ENCODE assay signal across 8 cellular contexts in the genomic region with DNA sequence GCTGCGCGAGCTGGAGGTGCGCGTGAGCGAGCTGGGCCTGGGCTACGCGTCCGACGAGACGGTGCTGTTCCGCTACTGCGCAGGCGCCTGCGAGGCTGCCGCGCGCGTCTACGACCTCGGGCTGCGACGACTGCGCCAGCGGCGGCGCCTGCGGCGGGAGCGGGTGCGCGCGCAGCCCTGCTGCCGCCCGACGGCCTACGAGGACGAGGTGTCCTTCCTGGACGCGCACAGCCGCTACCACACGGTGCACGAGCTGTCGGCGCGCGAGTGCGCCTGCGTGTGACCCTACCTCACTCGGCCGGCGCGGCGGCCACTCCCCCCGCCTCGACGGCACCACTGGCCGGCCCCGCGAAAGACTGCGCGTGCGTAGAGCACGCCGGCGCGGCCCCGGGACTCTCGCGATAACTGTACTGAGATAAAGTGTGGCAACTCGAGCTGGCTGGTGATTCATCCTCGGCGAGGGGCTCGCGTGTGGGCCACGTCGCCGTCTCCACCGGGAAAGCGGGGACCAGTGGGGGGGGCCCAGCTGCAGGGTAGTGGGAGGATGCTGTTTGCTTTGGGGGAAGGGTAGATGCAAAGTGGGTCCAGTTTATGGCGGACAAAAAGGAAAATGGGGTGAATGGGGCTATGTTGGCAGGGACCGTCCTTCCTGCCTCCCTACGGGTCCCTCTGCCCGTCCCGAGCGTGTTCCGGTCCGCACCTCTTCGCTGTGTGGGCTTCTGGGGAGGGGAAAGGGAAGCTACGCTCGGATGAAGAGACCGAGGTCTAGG. TPM values are rescaled to one million over a fixed set of nuclear protein-coding genes. Genes with fewer than 3 reads are reported as not detected.
DNase-seq lines count a peak whose midpoint lies in the region; ATAC-seq and TF ChIP-seq lines count a peak whose summit lies in the region.

No MANE protein-coding gene starts in this region.

- 12% methylated on average over 78 of the region's 91 CpGs; no CpG with 5 or more reads in 1 of the 2 donors for WGBS in transverse colon (ENCODE audit: low coverage in 1 of 2), 2 donors

- peaks cover 2% of the 10 kb centered on the region for H3K36me3 Mint-ChIP-seq in activated naive CD8-positive, alpha-beta T cell treated with anti-CD3 and anti-CD28 coated beads, Interleukin-2, amount 10 ng/mL, durations not matched to agents 7 days and 5 days

- H3K9me3 ChIP-seq in HEK293 (ENCODE audit: control insufficient read depth, insufficient read depth, low read depth, low read length) (no peaks in the 10 kb centered on the region), transverse colon (no peaks in the 10 kb centered on the region)

- in situ Hi-C loops in transverse colon (cut with MboI; ENCODE audit: low pct_ligation_motif_present in 1 of 4, low pct_unique_long_range_greater_than_20kb in 1 of 4, low sequenced_read_pairs in 3 of 4): no loop called here

- intact Hi-C loops in left cardiac atrium (cut with DNase I) (loop anchor here in 1 of 2 donors (5.0 kb wide), 1 partner anchor 64 kb away; no protein-coding TSS in a partner anchor), posterior cingulate gyrus (cut with DNase I) (no loop called here), transverse colon (cut with DNase I; ENCODE audit: low total_unique reads) (no loop called here)

- H3K27me3 Mint-ChIP-seq in activated naive CD8-positive, alpha-beta T cell treated with anti-CD3 and anti-CD28 coated beads, Interleukin-2, amount 10 ng/mL, durations not matched to agents 7 days and 5 days: peaks cover 2% of the 10 kb centered on the region

- TF ChIP-seq CTCF in HEK293 (tag by site-specific recombination; IDR thresholded peaks at IDR 0.05) (no peak), NB4 (IDR thresholded peaks at IDR 0.05; ENCODE audit: low read depth, low read length) (no peak), transverse colon (IDR thresholded peaks at IDR 0.05) (no peak)

- H3K9me3 Mint-ChIP-seq in activated naive CD8-positive, alpha-beta T cell treated with anti-CD3 and anti-CD28 coated beads, Interleukin-2, amount 10 ng/mL, durations not matched to agents 7 days and 5 days: no peaks in the 10 kb centered on the region

- TF ChIP-seq POLR2A in NB4 (IDR thresholded peaks at IDR 0.05; ENCODE audit: extremely low read depth, insufficient read length) (peak; percentile 98), transverse colon (IDR thresholded peaks at IDR 0.05) (peak; percentile 90)

- POLR2A ChIA-PET in HEK293 (lab: Yijun Ruan, JAX): interaction anchor here (0.5 to 2.6 kb wide), 15 partner anchors 11 to 543 kb away, joined by 3 to 35 read pairs (median 3); partner anchors contain the start of genes FUT6, NDUFA11, NRTN and RANBP3
- POLR2A ChIA-PET in activated naive CD8-positive, alpha-beta T cell treated with anti-CD3 and anti-CD28 coated beads, Interleukin-2, amount 10 ng/mL, durations not matched to agents 7 days and 5 days (lab: Charles Lee): interaction anchor here (0.5 to 3.5 kb wide), 27 partner anchors 11 to 707 kb away, joined by 3 to 72 read pairs (median 6); partner anchors contain the start of genes CATSPERD, DUS3L, FUT6 and LONP1

- H3K27ac Mint-ChIP-seq in activated naive CD8-positive, alpha-beta T cell treated with anti-CD3 and anti-CD28 coated beads, Interleukin-2, amount 10 ng/mL, durations not matched to agents 7 days and 5 days: peak overlapping the region; percentile 100

- H3K4me1 ChIP-seq in HEK293 (ENCODE audit: control insufficient read depth, insufficient read depth, low read length) (peaks cover 6% of the 10 kb centered on the region), transverse colon (peaks cover 9 to 33% (median 28%) of the 10 kb centered on the region in 4 donors)

- ATAC-seq in activated naive CD8-positive, alpha-beta T cell treated with anti-CD3 and anti-CD28 coated beads, Interleukin-2, amount 10 ng/mL, durations not matched to agents 7 days and 5 days (ENCODE audit: low read depth): peak; percentile 85
- ATAC-seq in left cardiac atrium: peak; percentile 85 to 89

- TF ChIP-seq EP300 in transverse colon (IDR thresholded peaks at IDR 0.05; ENCODE audit: low read depth): no peak

- H3K27ac ChIP-seq in HEK293 (ENCODE audit: extremely low read depth, low read depth, low read length) (peak overlapping the region; percentile 59; the same call in 1 of the 2 replicates), transverse colon (peak overlapping the region; percentile 82 to 96 (median 90))

- H3K4me3 Mint-ChIP-seq in activated naive CD8-positive, alpha-beta T cell treated with anti-CD3 and anti-CD28 coated beads, Interleukin-2, amount 10 ng/mL, durations not matched to agents 7 days and 5 days: peak overlapping the region; percentile 99

- CTCF ChIA-PET in HEK293 (lab: Yijun Ruan, JAX): interaction anchor here (0.6 to 3.2 kb wide), 9 partner anchors 13 to 912 kb away, joined by 3 to 27 read pairs (median 4); partner anchors contain the start of gene NRTN

- H3K36me3 ChIP-seq in HEK293 (ENCODE audit: control insufficient read depth in 2 of 2, insufficient read depth in 1 of 2, low read length in 2 of 2) (no peaks in the 10 kb centered on the region), transverse colon (no peaks in the 10 kb centered on the region)

- peaks cover 5% of the 10 kb centered on the region for H3K4me1 Mint-ChIP-seq in activated naive CD8-positive, alpha-beta T cell treated with anti-CD3 and anti-CD28 coated beads, Interleukin-2, amount 10 ng/mL, durations not matched to agents 7 days and 5 days

- H3K27me3 ChIP-seq in transverse colon: no peaks in the 10 kb centered on the region

- H3K4me3 ChIP-seq in HEK293 (ENCODE audit: low read depth, low read length) (peak overlapping the region; percentile 34), NB4 (ENCODE audit: low read depth, low read length) (peak overlapping the region; percentile 72), transverse colon (peak overlapping the region; percentile 29 to 50 (median 32))

- peak; percentile 13 for DNase-seq in GM04503 (ENCODE audit: low read depth)
- peak; percentile 90 for DNase-seq in NB4 (ENCODE audit: low read depth)
- DNase-seq in SKM-1 (lab: John Stamatoyannopoulos, UW; ENCODE audit: unreplicated experiment): peak; percentile 97
- DNase-seq in activated naive CD8-positive, alpha-beta T cell treated with anti-CD3 and anti-CD28 coated beads, Interleukin-2, amount 10 ng/mL, durations not matched to agents 7 days and 5 days: peak; percentile 99
- peak; percentile 91 for DNase-seq in left cardiac atrium
- peak in 9 of 10 donors; percentile 45 to 96 (median 65) for DNase-seq in posterior cingulate gyrus
- peak; percentile 95 for DNase-seq in transverse colon

TF ChIP-seq in HEK293, 187 proteins besides CTCF, POLR2A, EP300 and RAD21 (continues in another document):
- TF ChIP-seq ZNF366 (tag by site-specific recombination; conservative IDR thresholded peaks at IDR 0.05): peak; percentile 34; the same call in 1 of the 2 replicates
- no peak; the same call in 1 of the 2 replicates for TF ChIP-seq YY1 (tag by site-specific recombination; IDR thresholded peaks at IDR 0.05)
- no peak for TF ChIP-seq GLI2 (tag by site-specific recombination; IDR thresholded peaks at IDR 0.05; ENCODE audit: borderline replicate concordance, low read depth)
- TF ChIP-seq WT1 (tag by site-specific recombination; IDR thresholded peaks at IDR 0.05): peak; percentile 61
- TF ChIP-seq ZSCAN16 (tag by site-specific recombination; IDR thresholded peaks at IDR 0.05): no peak
- no peak for TF ChIP-seq ZNF549 (tag by site-specific recombination; IDR thresholded peaks at IDR 0.05)
- TF ChIP-seq SP7 (tag by site-specific recombination; IDR thresholded peaks at IDR 0.05): peak; percentile 91
- TF ChIP-seq, protein P1, sequence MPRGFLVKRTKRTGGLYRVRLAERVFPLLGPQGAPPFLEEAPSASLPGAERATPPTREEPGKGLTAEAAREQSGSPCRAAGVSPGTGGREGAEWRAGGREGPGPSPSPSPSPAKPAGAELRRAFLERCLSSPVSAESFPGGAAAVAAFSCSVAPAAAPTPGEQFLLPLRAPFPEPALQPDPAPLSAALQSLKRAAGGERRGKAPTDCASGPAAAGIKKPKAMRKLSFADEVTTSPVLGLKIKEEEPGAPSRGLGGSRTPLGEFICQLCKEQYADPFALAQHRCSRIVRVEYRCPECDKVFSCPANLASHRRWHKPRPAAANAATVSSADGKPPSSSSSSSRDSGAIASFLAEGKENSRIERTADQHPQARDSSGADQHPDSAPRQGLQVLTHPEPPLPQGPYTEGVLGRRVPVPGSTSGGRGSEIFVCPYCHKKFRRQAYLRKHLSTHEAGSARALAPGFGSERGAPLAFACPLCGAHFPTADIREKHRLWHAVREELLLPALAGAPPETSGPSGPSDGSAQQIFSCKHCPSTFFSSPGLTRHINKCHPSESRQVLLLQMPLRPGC (tag by site-specific recombination; IDR thresholded peaks at IDR 0.05): peak; percentile 40; the same call in 1 of the 2 replicates
- no peak for TF ChIP-seq ZNF701 (tag by site-specific recombination; IDR thresholded peaks at IDR 0.05)

RNA-seq across cellular contexts. Expression of gene FUT6, which starts 11.4 kb away (rescaled TPM):
- under 1 TPM; 0.75 to 0.91 TPM for total RNA-seq in activated naive CD8-positive, alpha-beta T cell treated with anti-CD3 and anti-CD28 coated beads, Interleukin-2, amount 10 ng/mL, durations not matched to agents 7 days and 5 days
- total RNA-seq in left cardiac atrium (not detected), transverse colon (100 to 1,000 TPM in 2 of 4 donors, 10 to 100 TPM in 2; 71.9 to 251 (median 115) TPM)

RNA-seq across cellular contexts. Expression of gene FUT3, which starts 23.2 kb away (rescaled TPM):
- total RNA-seq in activated naive CD8-positive, alpha-beta T cell treated with anti-CD3 and anti-CD28 coated beads, Interleukin-2, amount 10 ng/mL, durations not matched to agents 7 days and 5 days: not detected
- not detected for total RNA-seq in left cardiac atrium
- 100 to 1,000 TPM; 180 to 222 (median 191) TPM for total RNA-seq in transverse colon

RNA-seq across cellular contexts. Expression of gene NRTN, which starts 23.2 kb away (rescaled TPM):
- under 1 TPM; 0.36 to 0.45 TPM for total RNA-seq in activated naive CD8-positive, alpha-beta T cell treated with anti-CD3 and anti-CD28 coated beads, Interleukin-2, amount 10 ng/mL, durations not matched to agents 7 days and 5 days
- 10 to 100 TPM; 28.7 to 29.6 TPM for total RNA-seq in left cardiac atrium
- 1 to 10 TPM in 3 of 4 donors, under 1 TPM in 1; 0.82 to 3.8 (median 1.5) TPM for total RNA-seq in transverse colon

RNA-seq across cellular contexts. Expression of gene DUS3L, which starts 37.1 kb away (rescaled TPM):
- 10 to 100 TPM; 61.0 to 62.1 TPM for total RNA-seq in activated naive CD8-positive, alpha-beta T cell treated with anti-CD3 and anti-CD28 coated beads, Interleukin-2, amount 10 ng/mL, durations not matched to agents 7 days and 5 days
- total RNA-seq in left cardiac atrium (10 to 100 TPM; 15.3 to 28.2 TPM), transverse colon (10 to 100 TPM; 28.3 to 86.6 (median 56.6) TPM)

RNA-seq across cellular contexts. Expression of gene FUT5, which starts 42.3 kb away (rescaled TPM):
- under 1 TPM; 0.23 to 0.30 TPM for total RNA-seq in activated naive CD8-positive, alpha-beta T cell treated with anti-CD3 and anti-CD28 coated beads, Interleukin-2, amount 10 ng/mL, durations not matched to agents 7 days and 5 days
- total RNA-seq in left cardiac atrium: not detected
- total RNA-seq in transverse colon: 1 to 10 TPM in 1 of 4 donors, not detected in 3; 4.8 TPM

Comparison
In these comparisons a context has a peak if more than half of its experiments do, and no peak if none do; other contexts are left out.
1. Peak in every context shown above with its lines: DNase-seq, ATAC-seq, H3K4me3 ChIP-seq and H3K27ac ChIP-seq.
2. DNase-seq: peak in every context shown above with its lines; median percentile 99 in activated naive CD8-positive, alpha-beta T cell treated with anti-CD3 and anti-CD28 coated beads, Interleukin-2, amount 10 ng/mL, durations not matched to agents 7 days and 5 days; 97 in SKM-1; 95 in transverse colon; 91 in left cardiac atrium; 90 in NB4; 65 in posterior cingulate gyrus; 13 in GM04503.
3. RNA of gene FUT6, which starts 11.4 kb away (total RNA-seq): 71.9 to 251 TPM in transverse colon; 0.75 to 0.91 TPM in activated naive CD8-positive, alpha-beta T cell treated with anti-CD3 and anti-CD28 coated beads, Interleukin-2, amount 10 ng/mL, durations not matched to agents 7 days and 5 days and not detected in left cardiac atrium; every median in the first group is over 10 times any median in the second.
4. RNA of gene FUT3, which starts 23.2 kb away (total RNA-seq): 180 to 222 TPM in transverse colon; not detected in activated naive CD8-positive, alpha-beta T cell treated with anti-CD3 and anti-CD28 coated beads, Interleukin-2, amount 10 ng/mL, durations not matched to agents 7 days and 5 days and not detected in left cardiac atrium; every median in the first group is over 100 times any median in the second.
5. RNA of gene NRTN, which starts 23.2 kb away (total RNA-seq): 28.7 to 29.6 TPM in left cardiac atrium; 0.82 to 3.8 TPM in transverse colon and 0.36 to 0.45 TPM in activated naive CD8-positive, alpha-beta T cell treated with anti-CD3 and anti-CD28 coated beads, Interleukin-2, amount 10 ng/mL, durations not matched to agents 7 days and 5 days; every median in the first group is over 4 times any median in the second.